18 cellular contexts compared by ENCODE assay signal in genomic region chr20:42721923-42722322, GRCh38.
"Had no signal": no experiment of that assay in that cellular context is flagged by ENCODE, and none has a peak within 500 bp of the region (broad histone marks: within the 10 kb centered on the region; RNA-seq: fewer than 3 reads in every experiment).

No MANE protein-coding gene starts in this region.

- H3K9me3 ChIP-seq: MG63, SK-N-SH had no signal

- DNase-seq: KBM-7, MG63, NCI-H1092 treated with DMSO at 0.1 percent for 48 hours, NCI-H1417 treated with DMSO at 0.1 percent for 48 hours, NCI-H146, NCI-H1694 treated with DMSO at 0.1 percent for 48 hours, NCI-H1930, NCI-H2081, NCI-H2107, NCI-H446, NCI-H510A, NCI-H524 treated with DMSO at 0.1 percent for 48 hours, RPMI8226, SHP77, SK-N-SH, SW 1271, T-cell had no signal

- H3K27me3 ChIP-seq: MG63 had no signal

- ATAC-seq: T-cell had no signal

- H3K27ac ChIP-seq: HL-60 had no signal

- H3K4me3 ChIP-seq: MG63 had no signal

- H3K9me2 ChIP-seq: SK-N-SH had no signal

- H3K4me2 ChIP-seq: SK-N-SH had no signal

- H3K36me3 ChIP-seq: MG63 had no signal

- H3K9ac ChIP-seq: SK-N-SH had no signal
